17 cellular contexts compared by ENCODE assay signal in the genomic region with DNA sequence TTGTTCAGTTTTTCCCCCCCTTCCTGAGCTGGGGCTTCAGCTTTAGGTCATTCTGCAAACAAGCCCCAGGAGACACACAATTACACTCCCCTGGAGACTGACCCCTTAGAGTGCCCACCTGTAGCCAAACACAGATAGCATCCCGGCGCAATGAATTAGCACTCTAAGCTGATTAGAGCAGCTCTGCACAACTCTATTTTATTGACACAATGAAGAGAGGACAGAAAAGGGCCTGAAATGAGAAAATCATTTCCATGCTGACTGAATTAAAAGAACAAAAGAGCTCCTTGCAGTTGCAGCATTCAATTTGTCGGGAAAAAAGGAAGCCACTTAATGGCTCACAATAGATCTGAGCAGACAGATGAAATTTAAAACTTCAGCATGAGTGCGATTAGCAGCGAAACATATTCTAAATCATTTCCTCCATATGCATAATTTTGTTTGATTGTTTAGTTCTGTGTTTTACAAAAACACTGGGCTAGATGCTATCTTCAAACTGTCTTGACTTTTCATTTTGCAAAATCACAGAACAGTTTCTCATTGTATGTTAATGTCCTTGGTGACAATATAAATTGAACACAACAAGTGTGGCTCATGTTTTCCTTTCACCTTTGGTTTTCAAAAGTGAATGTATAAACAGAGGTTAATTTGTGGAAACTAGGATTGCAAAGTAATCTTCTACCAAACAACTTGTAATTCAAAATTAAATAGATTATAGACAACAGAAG.
DNase-seq lines count a peak whose midpoint lies in the region; ATAC-seq and TF ChIP-seq lines count a peak whose summit lies in the region.
"Had no signal": no experiment of that assay in that cellular context is flagged by ENCODE, and none has a peak within 500 bp of the region (broad histone marks: within the 10 kb centered on the region; RNA-seq: fewer than 3 reads in every experiment).

No MANE protein-coding gene starts in this region.

- H3K4me1 Mint-ChIP-seq in WTC11: peaks cover 15% of the 10 kb centered on the region
- H3K4me1 Mint-ChIP-seq: CD4-positive, CD25-positive, alpha-beta regulatory T cell had no signal

- in situ Hi-C loops in KBM-7 (cut with MboI; ENCODE audit: low pct_unique_long_range_greater_than_20kb, low sequenced_read_pairs): no loop called here

- POLR2A ChIA-PET in WTC11 (lab: Charles Lee): interaction anchor here (0.6 kb wide), 1 partner anchor 1079 kb away, joined by 7 read pairs; no protein-coding TSS in a partner anchor

- H3K27ac Mint-ChIP-seq in WTC11: no peak overlapping the region
- no peak overlapping the region for H3K27ac Mint-ChIP-seq in activated naive CD4-positive, alpha-beta T cell treated with anti-CD3 and anti-CD28 coated beads, Interleukin-2, amount 50 U/mL, for 72 hours
- H3K27ac Mint-ChIP-seq: activated T-helper 2 cell treated with anti-CD3 and anti-CD28 coated beads, Interferon-gamma antibody, Interleukin-2, Interleukin-4, amounts not matched to agents 10 μg/mL and 5 μg/mL and 100 μg/mL, durations not matched to agents 14 hours and 24 hours and 36 hours; CD4-positive, CD25-positive, alpha-beta regulatory T cell had no signal

- H3K27me3 Mint-ChIP-seq in WTC11 (ENCODE audit: low read depth): peaks cover 20% of the 10 kb centered on the region

- no peaks in the 10 kb centered on the region for H3K36me3 Mint-ChIP-seq in WTC11
- no peaks in the 10 kb centered on the region for H3K36me3 Mint-ChIP-seq in activated naive CD4-positive, alpha-beta T cell treated with anti-CD3 and anti-CD28 coated beads, Interleukin-2, amount 50 U/mL, for 72 hours
- H3K36me3 Mint-ChIP-seq: CD4-positive, CD25-positive, alpha-beta regulatory T cell had no signal

- TF ChIP-seq CTCF in WTC11 (IDR thresholded peaks at IDR 0.05): no peak

- peak; percentile 61 for ATAC-seq in WTC11
- no peak for ATAC-seq in activated naive CD4-positive, alpha-beta T cell treated with anti-CD3 and anti-CD28 coated beads, Interleukin-2, amount 50 U/mL, for 72 hours
- ATAC-seq: right lobe of liver had no signal

- no peak overlapping the region for H3K4me3 Mint-ChIP-seq in WTC11
- H3K4me3 Mint-ChIP-seq: CD4-positive, CD25-positive, alpha-beta regulatory T cell; nephron had no signal

- CTCF ChIA-PET in WTC11 (lab: Charles Lee): interaction anchor here (1.2 to 1.4 kb wide), 2 partner anchors 206 to 250 kb away, joined by 5 to 7 read pairs; no protein-coding TSS in a partner anchor

- H3K9me3 Mint-ChIP-seq in WTC11: no peaks in the 10 kb centered on the region
- H3K9me3 Mint-ChIP-seq in activated naive CD4-positive, alpha-beta T cell treated with anti-CD3 and anti-CD28 coated beads, Interleukin-2, amount 50 U/mL, for 72 hours: no peaks in the 10 kb centered on the region
- H3K9me3 Mint-ChIP-seq: activated T-helper 2 cell treated with anti-CD3 and anti-CD28 coated beads, Interferon-gamma antibody, Interleukin-2, Interleukin-4, amounts not matched to agents 10 μg/mL and 5 μg/mL and 100 μg/mL, durations not matched to agents 14 hours and 24 hours and 36 hours; nephron had no signal

- DNase-seq in NCI-H1417 (lab: John Stamatoyannopoulos, UW): peak; percentile 83 to 100 (median 97)
- peak; percentile 39 for DNase-seq in NCI-H2227 treated with DMSO at 0.1 percent for 48 hours (lab: John Stamatoyannopoulos, UW)
- no peak for DNase-seq in WTC11 (ENCODE audit: low spot score)
- DNase-seq in retina: peak; percentile 60
- no peak for DNase-seq in hippocampal formation (lab: John Stamatoyannopoulos, UW)
- DNase-seq in activated CD4-positive, CD25-positive, alpha-beta regulatory T cell treated with anti-CD3 and anti-CD28 coated beads, Interleukin-2, amount 50 U/mL, for 72 hours: no peak
- DNase-seq in activated naive CD4-positive, alpha-beta T cell treated with anti-CD3 and anti-CD28 coated beads, Interleukin-2, amount 50 U/mL, for 72 hours (ENCODE audit: low spot score in 2 of 2): no peak
- no peak for DNase-seq in KBM-7
- DNase-seq: activated CD4-positive, alpha-beta T cell treated with anti-CD3 and anti-CD28 coated beads, Interleukin-2, amount 50 U/mL, for 48 hours; anterior cingulate cortex; CD4-positive, CD25-positive, alpha-beta regulatory T cell; left ventricle myocardium inferior; right lobe of liver; stimulated activated CD4-positive, alpha-beta T cell treated with anti-CD3 and anti-CD28 coated beads, Interleukin-4, amount 100 ng/mL, for 24 hours; transverse colon had no signal

TF ChIP-seq in WTC11, 78 proteins besides CTCF, POLR2A, EP300 and RAD21:
- TF ChIP-seq ZNF423 (CRISPR knock-in tag; IDR thresholded peaks at IDR 0.05) (peak; percentile 79), FOXK1 (CRISPR knock-in tag; IDR thresholded peaks at IDR 0.05) (no peak), ZNF219 (CRISPR knock-in tag; IDR thresholded peaks at IDR 0.05; ENCODE audit: borderline replicate concordance) (no peak)
- TF ChIP-seq, protein P1, sequence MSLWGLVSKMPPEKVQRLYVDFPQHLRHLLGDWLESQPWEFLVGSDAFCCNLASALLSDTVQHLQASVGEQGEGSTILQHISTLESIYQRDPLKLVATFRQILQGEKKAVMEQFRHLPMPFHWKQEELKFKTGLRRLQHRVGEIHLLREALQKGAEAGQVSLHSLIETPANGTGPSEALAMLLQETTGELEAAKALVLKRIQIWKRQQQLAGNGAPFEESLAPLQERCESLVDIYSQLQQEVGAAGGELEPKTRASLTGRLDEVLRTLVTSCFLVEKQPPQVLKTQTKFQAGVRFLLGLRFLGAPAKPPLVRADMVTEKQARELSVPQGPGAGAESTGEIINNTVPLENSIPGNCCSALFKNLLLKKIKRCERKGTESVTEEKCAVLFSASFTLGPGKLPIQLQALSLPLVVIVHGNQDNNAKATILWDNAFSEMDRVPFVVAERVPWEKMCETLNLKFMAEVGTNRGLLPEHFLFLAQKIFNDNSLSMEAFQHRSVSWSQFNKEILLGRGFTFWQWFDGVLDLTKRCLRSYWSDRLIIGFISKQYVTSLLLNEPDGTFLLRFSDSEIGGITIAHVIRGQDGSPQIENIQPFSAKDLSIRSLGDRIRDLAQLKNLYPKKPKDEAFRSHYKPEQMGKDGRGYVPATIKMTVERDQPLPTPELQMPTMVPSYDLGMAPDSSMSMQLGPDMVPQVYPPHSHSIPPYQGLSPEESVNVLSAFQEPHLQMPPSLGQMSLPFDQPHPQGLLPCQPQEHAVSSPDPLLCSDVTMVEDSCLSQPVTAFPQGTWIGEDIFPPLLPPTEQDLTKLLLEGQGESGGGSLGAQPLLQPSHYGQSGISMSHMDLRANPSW (CRISPR knock-in tag; conservative IDR thresholded peaks at IDR 0.05; ENCODE audit: low read depth): no peak
- TF ChIP-seq, protein P2, sequence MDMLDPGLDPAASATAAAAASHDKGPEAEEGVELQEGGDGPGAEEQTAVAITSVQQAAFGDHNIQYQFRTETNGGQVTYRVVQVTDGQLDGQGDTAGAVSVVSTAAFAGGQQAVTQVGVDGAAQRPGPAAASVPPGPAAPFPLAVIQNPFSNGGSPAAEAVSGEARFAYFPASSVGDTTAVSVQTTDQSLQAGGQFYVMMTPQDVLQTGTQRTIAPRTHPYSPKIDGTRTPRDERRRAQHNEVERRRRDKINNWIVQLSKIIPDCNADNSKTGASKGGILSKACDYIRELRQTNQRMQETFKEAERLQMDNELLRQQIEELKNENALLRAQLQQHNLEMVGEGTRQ (CRISPR knock-in tag; IDR thresholded peaks at IDR 0.05): no peak
- TF ChIP-seq, protein P3, sequence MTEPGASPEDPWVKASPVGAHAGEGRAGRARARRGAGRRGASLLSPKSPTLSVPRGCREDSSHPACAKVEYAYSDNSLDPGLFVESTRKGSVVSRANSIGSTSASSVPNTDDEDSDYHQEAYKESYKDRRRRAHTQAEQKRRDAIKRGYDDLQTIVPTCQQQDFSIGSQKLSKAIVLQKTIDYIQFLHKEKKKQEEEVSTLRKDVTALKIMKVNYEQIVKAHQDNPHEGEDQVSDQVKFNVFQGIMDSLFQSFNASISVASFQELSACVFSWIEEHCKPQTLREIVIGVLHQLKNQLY (CRISPR knock-in tag; IDR thresholded peaks at IDR 0.05): no peak

Comparison
In these comparisons a context has a peak if more than half of its experiments do, and no peak if none do; other contexts are left out.
1. DNase-seq: peak in NCI-H1417 (3 of 3), NCI-H2227 treated with DMSO at 0.1 percent for 48 hours (single experiment) and retina (single experiment); none in WTC11 (single experiment), hippocampal formation (0 of 2), activated CD4-positive, CD25-positive, alpha-beta regulatory T cell treated with anti-CD3 and anti-CD28 coated beads, Interleukin-2, amount 50 U/mL, for 72 hours (single experiment), activated naive CD4-positive, alpha-beta T cell treated with anti-CD3 and anti-CD28 coated beads, Interleukin-2, amount 50 U/mL, for 72 hours (0 of 2) and KBM-7 (single experiment).